ENCODE assay signal across 8 cellular contexts in genomic region chr9:114348906-114349482, GRCh38. TPM values are rescaled to one million over a fixed set of nuclear protein-coding genes. Genes with fewer than 3 reads are reported as not detected.
DNase-seq lines count a peak whose midpoint lies in the region; ATAC-seq and TF ChIP-seq lines count a peak whose summit lies in the region.

No MANE protein-coding gene starts in this region.

- no peaks in the 10 kb centered on the region for H3F3A ChIP-seq in PC-3 (ENCODE audit: low read length, unreplicated experiment)

- no TSS peak for BruUV-seq in PC-3 (replicated peaks; lab: Mats Ljungman, UMichigan)

- peak overlapping the region; percentile 95 for H3K27ac Mint-ChIP-seq in activated T-cell treated with anti-CD3 and anti-CD28 coated beads, Interleukin-2, amount 50 U/mL, for 72 hours
- peak overlapping the region; percentile 15 for H3K27ac Mint-ChIP-seq in progenitor cell of endocrine pancreas

- H3K9me2 ChIP-seq in PC-3 (replicated peaks; ENCODE audit: low read length), result no peaks in the 10 kb centered on the region

- intact Hi-C loops in PC-3 (cut with micrococcal nuclease) (no loop called here), uterus (cut with DNase I; ENCODE audit: low total_unique reads) (loop anchor here (10.0 kb wide), 1 partner anchor 136 kb away; no protein-coding TSS in a partner anchor)

- no peaks in the 10 kb centered on the region; the same call in 1 of the 2 replicates for H3K36me3 ChIP-seq in PC-3 (ENCODE audit: low read depth, low read length)
- no peaks in the 10 kb centered on the region for H3K36me3 ChIP-seq in uterus

- CTCF ChIA-PET in PC-3 (lab: Charles Lee), result no interaction called here

- no peaks in the 10 kb centered on the region for H3K9me3 Mint-ChIP-seq in activated T-cell treated with anti-CD3 and anti-CD28 coated beads, Interleukin-2, amount 50 U/mL, for 72 hours
- H3K9me3 Mint-ChIP-seq in progenitor cell of endocrine pancreas (ENCODE audit: low read depth), result no peaks in the 10 kb centered on the region

- no peak overlapping the region for H3K4me3 ChIP-seq in PC-3 (ENCODE audit: low read length)
- no peak overlapping the region for H3K4me3 ChIP-seq in fibroblast of villous mesenchyme (ENCODE audit: low read depth, low read length)
- H3K4me3 ChIP-seq in uterus, result no peak overlapping the region

- H3K9me3 ChIP-seq in PC-3 (ENCODE audit: low read length) (no peaks in the 10 kb centered on the region), uterus (no peaks in the 10 kb centered on the region)

- ATAC-seq in GM19023 (IDR thresholded peaks at IDR 0.05; ENCODE audit: unreplicated experiment), result peak; percentile 83
- peak; percentile 77 for ATAC-seq in HG03103 (IDR thresholded peaks at IDR 0.05; ENCODE audit: low read depth, unreplicated experiment)
- ATAC-seq in PC-3, result peak; percentile 87
- ATAC-seq in activated T-cell treated with anti-CD3 and anti-CD28 coated beads, Interleukin-2, amount 50 U/mL, for 72 hours (replicated peaks in 1 of 2), result peak; percentile 89 to 92

- no peak overlapping the region for H3K4me2 ChIP-seq in PC-3 (ENCODE audit: low read length)

- POLR2A ChIA-PET in PC-3 (lab: Charles Lee; ENCODE audit: unreplicated experiment), result no interaction called here

- DNase-seq in AG08396 (ENCODE audit: low spot score), result peak; percentile 95
- peak; percentile 72 for DNase-seq in PC-3
- peak; percentile 92 to 95 for DNase-seq in activated T-cell treated with anti-CD3 and anti-CD28 coated beads, Interleukin-2, amount 50 U/mL, for 72 hours
- peak; percentile 99 for DNase-seq in fibroblast of villous mesenchyme (ENCODE audit: low read depth)
- no peak for DNase-seq in progenitor cell of endocrine pancreas (ENCODE audit: low spot score, unreplicated experiment)
- peak; percentile 89 to 95 for DNase-seq in uterus

- no peak overlapping the region for H2AFZ ChIP-seq in PC-3 (ENCODE audit: low read length)

- peak overlapping the region; percentile 29; the same call in 1 of the 2 replicates for H3K27ac ChIP-seq in PC-3 (ENCODE audit: low read length)
- H3K27ac ChIP-seq in uterus, result peak overlapping the region; percentile 80 to 84

- no peak for TF ChIP-seq CTCF in PC-3 (conservative IDR thresholded peaks at IDR 0.05; ENCODE audit: low read depth, low read length)
- no peak for TF ChIP-seq CTCF in fibroblast of villous mesenchyme (IDR thresholded peaks at IDR 0.05; ENCODE audit: insufficient read depth, low read depth, low read length)
- TF ChIP-seq CTCF in progenitor cell of endocrine pancreas (IDR thresholded peaks at IDR 0.05; ENCODE audit: unreplicated experiment), result no peak
- TF ChIP-seq CTCF in uterus (IDR thresholded peaks at IDR 0.05), result no peak

- peaks cover 30 to 59% of the 10 kb centered on the region in 2 donors for H3K36me3 Mint-ChIP-seq in activated T-cell treated with anti-CD3 and anti-CD28 coated beads, Interleukin-2, amount 50 U/mL, for 72 hours (ENCODE audit: insufficient read depth in 2 of 2)
- peaks cover 25% of the 10 kb centered on the region for H3K36me3 Mint-ChIP-seq in progenitor cell of endocrine pancreas (ENCODE audit: insufficient read depth)

- H3K27me3 ChIP-seq in PC-3 (ENCODE audit: low read length), result no peaks in the 10 kb centered on the region
- no peaks in the 10 kb centered on the region for H3K27me3 ChIP-seq in uterus

- peak overlapping the region; percentile 73 for H3K4me3 Mint-ChIP-seq in activated T-cell treated with anti-CD3 and anti-CD28 coated beads, Interleukin-2, amount 50 U/mL, for 72 hours
- H3K4me3 Mint-ChIP-seq in progenitor cell of endocrine pancreas (ENCODE audit: low read depth), result no peak overlapping the region

- peaks cover 64% of the 10 kb centered on the region for H3K4me1 Mint-ChIP-seq in activated T-cell treated with anti-CD3 and anti-CD28 coated beads, Interleukin-2, amount 50 U/mL, for 72 hours (ENCODE audit: low read depth)
- peaks cover 6% of the 10 kb centered on the region for H3K4me1 Mint-ChIP-seq in progenitor cell of endocrine pancreas (ENCODE audit: low read depth)

- H3K9ac ChIP-seq in PC-3 (ENCODE audit: low read length), result no peak overlapping the region

- H3K4me1 ChIP-seq in PC-3 (ENCODE audit: insufficient read depth, low read length) (peaks cover 12% of the 10 kb centered on the region), uterus (peaks cover 5 to 11% of the 10 kb centered on the region in 2 donors)

- peak in 1 of 2 donors; percentile 12 for TF ChIP-seq POLR2A in uterus (IDR thresholded peaks at IDR 0.05)

- H4K20me1 ChIP-seq in PC-3 (ENCODE audit: low read length), result no peaks in the 10 kb centered on the region

- no peaks in the 10 kb centered on the region for H3K79me2 ChIP-seq in PC-3 (ENCODE audit: low read length)

- no peaks in the 10 kb centered on the region for H3K27me3 Mint-ChIP-seq in activated T-cell treated with anti-CD3 and anti-CD28 coated beads, Interleukin-2, amount 50 U/mL, for 72 hours (ENCODE audit: low read depth)
- H3K27me3 Mint-ChIP-seq in progenitor cell of endocrine pancreas, result no peaks in the 10 kb centered on the region

RNA-seq across cellular contexts. Expression of gene ORM2, which starts 19.3 kb away (rescaled TPM):
- total RNA-seq in PC-3 (2014; rRNA removed), result not detected in 2 replicates
- not detected for total RNA-seq in activated T-cell treated with anti-CD3 and anti-CD28 coated beads, Interleukin-2, amount 50 U/mL, for 72 hours
- total RNA-seq in fibroblast of villous mesenchyme, result not detected in 2 replicates
- 3.2 and 5.4 TPM in 2 replicates for total RNA-seq in progenitor cell of endocrine pancreas
- total RNA-seq in uterus, result 1 to 10 TPM in 1 of 4 donors, not detected in 3; 1.2 TPM

RNA-seq across cellular contexts. Expression of gene ORM1, which starts 26.1 kb away (rescaled TPM):
- total RNA-seq in PC-3 (2014; rRNA removed) (not detected in 2 replicates), fibroblast of villous mesenchyme (not detected in 2 replicates), progenitor cell of endocrine pancreas (9.3 and 10.8 TPM in 2 replicates), uterus (1 to 10 TPM in 2 of 4 donors, not detected in 2; 1.9 to 2.4 TPM)
- not detected for total RNA-seq in activated T-cell treated with anti-CD3 and anti-CD28 coated beads, Interleukin-2, amount 50 U/mL, for 72 hours

RNA-seq across cellular contexts. Expression of gene AKNA, which starts 38.8 kb away (rescaled TPM):
- total RNA-seq in PC-3 (2014; rRNA removed), result 7.6 and 9.1 TPM in 2 replicates
- 100 to 1,000 TPM; 204 to 246 TPM for total RNA-seq in activated T-cell treated with anti-CD3 and anti-CD28 coated beads, Interleukin-2, amount 50 U/mL, for 72 hours
- total RNA-seq in fibroblast of villous mesenchyme, result 11.2 and 14.8 TPM in 2 replicates
- total RNA-seq in progenitor cell of endocrine pancreas, result 19.3 and 24.6 TPM in 2 replicates
- total RNA-seq in uterus, result 100 to 1,000 TPM in 1 of 4 donors, 10 to 100 TPM in 3; 24.1 to 123 (median 34.3) TPM
